1 cellular context compared by ENCODE assay signal in genomic region chr3:150414989-150415388, GRCh38.
TF ChIP-seq lines count a peak whose summit lies in the region.

No MANE protein-coding gene starts in this region.

TF ChIP-seq in HEK293, 187 proteins besides CTCF, POLR2A, EP300 and RAD21 (continued from another document):
- TF ChIP-seq ZNF473 (tag by site-specific recombination; IDR thresholded peaks at IDR 0.05), result no peak
